In the genomic region with DNA sequence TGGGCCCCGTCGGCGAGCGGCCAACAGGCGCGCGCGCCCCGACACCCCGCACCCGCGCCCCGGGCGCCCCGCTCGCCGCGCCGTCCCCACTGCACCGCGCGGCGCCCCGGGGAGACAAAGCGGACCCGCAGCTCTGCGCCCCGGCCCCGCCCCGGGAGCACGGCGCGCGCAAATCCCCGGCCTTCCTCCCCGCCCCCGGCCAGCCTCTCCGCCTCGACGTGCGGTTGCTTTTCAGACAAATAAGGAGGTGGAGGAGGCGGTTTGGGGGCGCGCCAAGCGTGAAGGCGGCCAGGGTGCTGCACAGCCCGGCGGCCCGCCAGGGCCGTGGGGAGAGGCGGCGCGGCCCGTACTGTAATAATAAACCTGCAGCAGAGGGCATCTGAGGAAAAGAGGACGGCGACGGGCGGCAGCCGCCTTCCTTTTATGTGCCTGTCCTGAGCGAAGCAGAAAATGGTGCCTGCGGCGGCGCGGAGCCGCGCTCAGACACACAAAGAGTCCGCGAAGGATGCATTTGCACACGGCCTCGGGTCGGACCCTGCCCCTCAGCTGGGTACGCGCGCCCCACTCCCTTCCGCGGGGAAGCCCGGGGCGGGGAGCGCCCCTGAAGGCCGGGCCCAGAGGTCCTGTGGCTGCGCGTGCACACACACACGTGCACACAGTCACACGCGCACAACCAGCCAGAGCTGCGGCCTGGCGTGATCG, we compare ENCODE assay signal across 8 cellular contexts. TPM values are rescaled to one million over a fixed set of nuclear protein-coding genes. Genes with fewer than 3 reads are reported as not detected.
DNase-seq lines count a peak whose midpoint lies in the region; TF ChIP-seq lines count a peak whose summit lies in the region.

No MANE protein-coding gene starts in this region.

- H3K27me3 Mint-ChIP-seq in activated naive CD4-positive, alpha-beta T cell treated with anti-CD3 and anti-CD28 coated beads, Interleukin-2, amount 10 ng/mL, durations not matched to agents 7 days and 5 days: peaks cover 8% of the 10 kb centered on the region

- H3K36me3 ChIP-seq in H7 (replicated peaks; ENCODE audit: control insufficient read depth, insufficient read depth, low read length) (no peaks in the 10 kb centered on the region; the same call in 1 of the 2 replicates), suprapubic skin (no peaks in the 10 kb centered on the region)

- H3K4me3 Mint-ChIP-seq in activated naive CD4-positive, alpha-beta T cell treated with anti-CD3 and anti-CD28 coated beads, Interleukin-2, amount 10 ng/mL, durations not matched to agents 7 days and 5 days: peak overlapping the region; percentile 85

- H3K4me3 ChIP-seq in H7 (ENCODE audit: insufficient read depth, low read depth, low read length): peak overlapping the region; percentile 82
- peak overlapping the region; percentile 60 for H3K4me3 ChIP-seq in suprapubic skin

- H3K27ac Mint-ChIP-seq in activated naive CD4-positive, alpha-beta T cell treated with anti-CD3 and anti-CD28 coated beads, Interleukin-2, amount 10 ng/mL, durations not matched to agents 7 days and 5 days: peak overlapping the region; percentile 93

- no peaks in the 10 kb centered on the region for H3K9me3 Mint-ChIP-seq in activated naive CD4-positive, alpha-beta T cell treated with anti-CD3 and anti-CD28 coated beads, Interleukin-2, amount 10 ng/mL, durations not matched to agents 7 days and 5 days

- no peaks in the 10 kb centered on the region for H3K27me3 ChIP-seq in H7 (ENCODE audit: control insufficient read depth, insufficient read depth, low read length)
- H3K27me3 ChIP-seq in suprapubic skin: no peaks in the 10 kb centered on the region

- TF ChIP-seq CTCF in suprapubic skin (IDR thresholded peaks at IDR 0.05): no peak

- peak in 1 of 2 donors; percentile 35 for TF ChIP-seq POLR2A in suprapubic skin (IDR thresholded peaks at IDR 0.05)

- DNase-seq in GDM1 (lab: John Stamatoyannopoulos, UW): peak; percentile 91
- peak; percentile 87 for DNase-seq in H7
- DNase-seq in LoVo (ENCODE audit: low spot score): peak; percentile 72
- DNase-seq in SK-MEL-5 (ENCODE audit: low read depth, low spot score): peak; percentile 75
- DNase-seq in activated naive CD4-positive, alpha-beta T cell treated with anti-CD3 and anti-CD28 coated beads, Interleukin-2, amount 10 ng/mL, durations not matched to agents 7 days and 5 days: peak; percentile 91
- peak; percentile 84 for DNase-seq in germinal center (ENCODE audit: low spot score)
- peak; percentile 87 for DNase-seq in occipital lobe (lab: John Stamatoyannopoulos, UW)
- DNase-seq in suprapubic skin (ENCODE audit: low spot score in 2 of 2): peak; percentile 92 to 94

- no peak for TF ChIP-seq EP300 in suprapubic skin (IDR thresholded peaks at IDR 0.05)

- H3K9me3 ChIP-seq in suprapubic skin: no peaks in the 10 kb centered on the region

- H3K27ac ChIP-seq in suprapubic skin: peak overlapping the region; percentile 87

- in situ Hi-C loops in SK-MEL-5 (cut with HindIII; ENCODE audit: low pct_unique_long_range_greater_than_20kb, low sequenced_read_pairs): no loop called here

- peaks cover 6% of the 10 kb centered on the region for H3K36me3 Mint-ChIP-seq in activated naive CD4-positive, alpha-beta T cell treated with anti-CD3 and anti-CD28 coated beads, Interleukin-2, amount 10 ng/mL, durations not matched to agents 7 days and 5 days

- peaks cover 28% of the 10 kb centered on the region for H3K4me1 ChIP-seq in suprapubic skin

- peaks cover 35% of the 10 kb centered on the region for H3K4me1 Mint-ChIP-seq in activated naive CD4-positive, alpha-beta T cell treated with anti-CD3 and anti-CD28 coated beads, Interleukin-2, amount 10 ng/mL, durations not matched to agents 7 days and 5 days

- CTCF ChIA-PET in activated naive CD4-positive, alpha-beta T cell treated with anti-CD3 and anti-CD28 coated beads, Interleukin-2, amount 10 ng/mL, durations not matched to agents 7 days and 5 days (lab: Charles Lee): interaction anchor here (1.0 to 1.2 kb wide), 3 partner anchors 16 to 204 kb away, joined by 3 read pairs; no protein-coding TSS in a partner anchor

- WGBS in suprapubic skin: 2% methylated on average over 40 of the region's 88 CpGs

RNA-seq across cellular contexts. Expression of a gene that starts 0.7 kb away (rescaled TPM):
- 199 and 208 TPM in 2 replicates for total RNA-seq in H7 (2014; rRNA removed; shearing (Covaris generic))
- total RNA-seq in SK-MEL-5 (2014; rRNA removed; shearing (Covaris generic)): 11.2 and 17.1 TPM in 2 replicates
- polyA plus RNA-seq in SK-MEL-5 (2015; cell fraction: cytosol; rRNA removed): 11.3 and 16.5 TPM in 2 replicates
- 48.9 and 59.3 TPM in 2 replicates for polyA plus RNA-seq in SK-MEL-5 (2015; cell fraction: nucleus; rRNA removed)
- total RNA-seq in occipital lobe (685 TPM), suprapubic skin (10 to 100 TPM in 1 of 4 donors, 1 to 10 TPM in 3; 7.0 to 10.1 (median 8.3) TPM)

Comparison
In these comparisons a context has a peak if more than half of its experiments do, and no peak if none do; other contexts are left out.
1. Peak in every context shown above with its lines: DNase-seq, H3K4me3 ChIP-seq and H3K27ac ChIP-seq.
2. RNA of a gene that starts 0.7 kb away (total RNA-seq): 685 TPM in occipital lobe (single experiment) and 199 to 208 TPM in H7; 11.2 to 17.1 TPM in SK-MEL-5 and 7.0 to 10.1 TPM in suprapubic skin; every median in the first group is over 10 times any median in the second.